2 cellular contexts compared by ENCODE assay signal in the genomic region with DNA sequence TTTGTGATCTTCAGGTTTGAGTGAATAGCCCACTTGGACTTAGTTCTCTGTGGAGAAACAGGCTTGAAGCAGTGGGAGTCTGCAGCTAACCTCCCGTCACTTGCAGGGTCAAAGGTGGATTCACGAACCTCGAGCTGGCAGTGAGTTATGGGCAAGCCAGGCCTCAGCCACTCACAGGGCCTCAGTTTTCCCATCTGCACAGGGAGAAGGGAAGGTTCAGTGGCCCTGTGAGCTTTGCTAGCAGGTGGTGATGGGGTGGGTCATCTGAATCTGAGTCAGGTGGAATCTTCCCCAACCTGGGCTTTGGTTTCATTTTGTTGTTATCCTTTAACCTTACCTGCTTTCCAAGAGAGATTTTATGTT.
TF ChIP-seq lines count a peak whose summit lies in the region.

No MANE protein-coding gene starts in this region.

TF ChIP-seq in A549, 52 proteins besides CTCF, POLR2A, EP300 and RAD21:
- TF ChIP-seq EHMT2 (IDR thresholded peaks at IDR 0.05; ENCODE audit: low read depth), result no peak
- TF ChIP-seq EHF (CRISPR knock-in tag; IDR thresholded peaks at IDR 0.05), result no peak
- no peak for TF ChIP-seq ZFP36 (IDR thresholded peaks at IDR 0.05; ENCODE audit: borderline replicate concordance, partially characterized antibody)
- TF ChIP-seq SREBF2 (IDR thresholded peaks at IDR 0.05), result no peak
- no peak for TF ChIP-seq PHF8 (IDR thresholded peaks at IDR 0.05; ENCODE audit: borderline replicate concordance, low read depth)
- no peak for TF ChIP-seq HMGXB4 (CRISPR knock-in tag; IDR thresholded peaks at IDR 0.05; ENCODE audit: borderline replicate concordance)
- TF ChIP-seq SMC3 (IDR thresholded peaks at IDR 0.05), result no peak
- no peak for TF ChIP-seq RNF2 (IDR thresholded peaks at IDR 0.05; ENCODE audit: borderline replicate concordance, low read depth)
- no peak for TF ChIP-seq ELK1 (IDR thresholded peaks at IDR 0.05; ENCODE audit: low read depth, low read length)
- TF ChIP-seq BCL3 (IDR thresholded peaks at IDR 0.05), result no peak
- no peak for TF ChIP-seq HES2 (IDR thresholded peaks at IDR 0.05)
- no peak for TF ChIP-seq BHLHE40 (IDR thresholded peaks at IDR 0.05; ENCODE audit: low read depth, low read length)
- no peak for TF ChIP-seq KDM1A (IDR thresholded peaks at IDR 0.05; ENCODE audit: low read depth)
- no peak for TF ChIP-seq ZC3H11A (IDR thresholded peaks at IDR 0.05)
- no peak for TF ChIP-seq FOSB (CRISPR knock-in tag; IDR thresholded peaks at IDR 0.05)
- TF ChIP-seq NPAS2 (CRISPR knock-in tag; IDR thresholded peaks at IDR 0.05; ENCODE audit: borderline replicate concordance), result no peak

TF ChIP-seq in HepG2, 621 proteins besides CTCF, POLR2A, EP300 and RAD21:
- no peak for TF ChIP-seq MBNL3 (CRISPR knock-in tag; conservative IDR thresholded peaks at IDR 0.05)
- TF ChIP-seq MED13 (CRISPR knock-in tag; IDR thresholded peaks at IDR 0.05), result no peak
- TF ChIP-seq ZNF629 (CRISPR knock-in tag; conservative IDR thresholded peaks at IDR 0.05), result 0 out of 2 replicates have a peak, but pooled peaks have one; percentile 16
- no peak for TF ChIP-seq RFX1 (IDR thresholded peaks at IDR 0.05)
